In the genomic region with DNA sequence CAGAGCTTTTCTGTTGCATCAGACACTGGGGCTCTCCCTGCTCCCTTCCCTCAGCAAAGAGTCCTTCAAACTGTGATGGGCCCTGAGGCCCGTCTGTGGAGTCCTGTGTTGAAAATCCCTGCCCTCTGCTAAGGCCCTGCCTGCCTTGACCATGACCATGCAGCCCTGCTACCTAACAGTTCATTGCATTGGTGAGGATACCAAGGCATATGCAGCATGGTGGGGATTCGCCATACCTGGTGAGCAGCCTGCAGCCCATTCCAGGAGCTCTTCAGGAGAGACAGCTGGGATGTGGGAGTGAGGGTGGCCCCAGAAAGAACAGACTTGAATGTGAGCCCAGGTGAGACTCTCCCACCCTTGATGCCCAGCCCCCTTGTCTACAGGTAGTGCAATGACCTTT, we compare ENCODE assay signal across 1 cellular context.
TF ChIP-seq lines count a peak whose summit lies in the region.

No MANE protein-coding gene starts in this region.

TF ChIP-seq in IMR-90, 13 proteins besides CTCF, POLR2A, EP300 and RAD21 (continued from another document):
- TF ChIP-seq MAFK (IDR thresholded peaks at IDR 0.05; ENCODE audit: low read depth, low read length) (no peak), MXI1 (IDR thresholded peaks at IDR 0.05; ENCODE audit: borderline replicate concordance, low read depth, low read length) (no peak)
- TF ChIP-seq, protein P1, sequence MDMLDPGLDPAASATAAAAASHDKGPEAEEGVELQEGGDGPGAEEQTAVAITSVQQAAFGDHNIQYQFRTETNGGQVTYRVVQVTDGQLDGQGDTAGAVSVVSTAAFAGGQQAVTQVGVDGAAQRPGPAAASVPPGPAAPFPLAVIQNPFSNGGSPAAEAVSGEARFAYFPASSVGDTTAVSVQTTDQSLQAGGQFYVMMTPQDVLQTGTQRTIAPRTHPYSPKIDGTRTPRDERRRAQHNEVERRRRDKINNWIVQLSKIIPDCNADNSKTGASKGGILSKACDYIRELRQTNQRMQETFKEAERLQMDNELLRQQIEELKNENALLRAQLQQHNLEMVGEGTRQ (IDR thresholded peaks at IDR 0.05; ENCODE audit: low read depth, low read length), result no peak
